21 cellular contexts compared by ENCODE assay signal in genomic region chr3:133361435-133361834, GRCh38. TPM values are rescaled to one million over a fixed set of nuclear protein-coding genes. Genes with fewer than 3 reads are reported as not detected.
DNase-seq lines count a peak whose midpoint lies in the region; ATAC-seq and TF ChIP-seq lines count a peak whose summit lies in the region.
"Had no signal": no experiment of that assay in that cellular context is flagged by ENCODE, and none has a peak within 500 bp of the region (broad histone marks: within the 10 kb centered on the region; RNA-seq: fewer than 3 reads in every experiment).

No MANE protein-coding gene starts in this region.

- H3K4me3 ChIP-seq in ovary = no peak overlapping the region
- no peak overlapping the region for H3K4me3 ChIP-seq in ascending aorta

- no peaks in the 10 kb centered on the region for H3K4me1 Mint-ChIP-seq in activated CD8-positive, alpha-beta T cell treated with anti-CD3 and anti-CD28 coated beads for 36 hours (ENCODE audit: low read depth)

- DNase-seq in NCI-H524 (lab: John Stamatoyannopoulos, UW) (peak; percentile 81 to 92), NCI-H82 treated with DMSO at 0.1 percent for 48 hours (lab: John Stamatoyannopoulos, UW; ENCODE audit: unreplicated experiment) (peak; percentile 11), iPS-NIHi7 (ENCODE audit: extremely low spot score) (peak; percentile 1), ovary (no peak), ascending aorta (ENCODE audit: low spot score in 2 of 2) (no peak)
- no peak for DNase-seq in activated CD8-positive, alpha-beta T cell treated with anti-CD3 and anti-CD28 coated beads for 36 hours
- DNase-seq: ACHN; BE2C; C1 segment of cervical spinal cord; CD4-positive, CD25-positive, alpha-beta regulatory T cell; CD8-positive, alpha-beta memory T cell; COR-L47; DMS153; DMS79; GF-D8; H9 had no signal

- no peaks in the 10 kb centered on the region for H3K27me3 ChIP-seq in ovary
- no peaks in the 10 kb centered on the region for H3K27me3 ChIP-seq in ascending aorta
- H3K27me3 ChIP-seq: BE2C had no signal

- no peaks in the 10 kb centered on the region for H3K9me3 Mint-ChIP-seq in activated CD8-positive, alpha-beta T cell treated with anti-CD3 and anti-CD28 coated beads for 36 hours

- POLR2A ChIA-PET in activated CD8-positive, alpha-beta T cell treated with anti-CD3 and anti-CD28 coated beads for 36 hours (lab: Charles Lee) = interaction anchor here (0.7 kb wide), 1 partner anchor 95 kb away, joined by 3 read pairs; no protein-coding TSS in a partner anchor

- intact Hi-C loops in ovary (cut with DNase I) (no loop called here), ascending aorta (cut with DNase I) (no loop called here)
- intact Hi-C loops in activated CD8-positive, alpha-beta T cell treated with anti-CD3 and anti-CD28 coated beads for 36 hours (cut with micrococcal nuclease) = no loop called here

- H3K27me3 Mint-ChIP-seq in activated CD8-positive, alpha-beta T cell treated with anti-CD3 and anti-CD28 coated beads for 36 hours = no peaks in the 10 kb centered on the region
- H3K27me3 Mint-ChIP-seq: CD4-positive, CD25-positive, alpha-beta regulatory T cell had no signal

- H3K36me3 ChIP-seq in ovary (no peaks in the 10 kb centered on the region), ascending aorta (no peaks in the 10 kb centered on the region)

- H3K27ac Mint-ChIP-seq in activated CD8-positive, alpha-beta T cell treated with anti-CD3 and anti-CD28 coated beads for 36 hours = no peak overlapping the region
- H3K27ac Mint-ChIP-seq: CD4-positive, CD25-positive, alpha-beta regulatory T cell; H9 had no signal

- TF ChIP-seq CTCF in ovary (IDR thresholded peaks at IDR 0.05) (no peak), ascending aorta (IDR thresholded peaks at IDR 0.05) (no peak)
- TF ChIP-seq CTCF in activated CD8-positive, alpha-beta T cell treated with anti-CD3 and anti-CD28 coated beads for 36 hours (IDR thresholded peaks at IDR 0.05) = no peak

- no peak for TF ChIP-seq POLR2A in ovary (IDR thresholded peaks at IDR 0.05)

- ATAC-seq in activated CD8-positive, alpha-beta T cell treated with anti-CD3 and anti-CD28 coated beads for 36 hours = no peak
- ATAC-seq in GM18873 (IDR thresholded peaks at IDR 0.05; ENCODE audit: low FRiP score, unreplicated experiment) = no peak

- no peak overlapping the region for H3K4me3 Mint-ChIP-seq in activated CD8-positive, alpha-beta T cell treated with anti-CD3 and anti-CD28 coated beads for 36 hours
- H3K4me3 Mint-ChIP-seq: CD4-positive, CD25-positive, alpha-beta regulatory T cell; CD8-positive, alpha-beta memory T cell; H9 had no signal

- CTCF ChIA-PET in activated CD8-positive, alpha-beta T cell treated with anti-CD3 and anti-CD28 coated beads for 36 hours (lab: Charles Lee) = no interaction called here

- WGBS in ovary, 3 donors = 66 to 69% (median 67%) methylated on average over 4 of the region's 4 CpGs

- TF ChIP-seq EP300 in ovary (IDR thresholded peaks at IDR 0.05) = no peak

- no peaks in the 10 kb centered on the region for H3K36me3 Mint-ChIP-seq in activated CD8-positive, alpha-beta T cell treated with anti-CD3 and anti-CD28 coated beads for 36 hours (ENCODE audit: low read depth)
- H3K36me3 Mint-ChIP-seq: CD4-positive, CD25-positive, alpha-beta regulatory T cell; CD8-positive, alpha-beta memory T cell had no signal

- H3K4me1 ChIP-seq in ovary (ENCODE audit: insufficient read depth) (no peaks in the 10 kb centered on the region), ascending aorta (no peaks in the 10 kb centered on the region)

- H3K9me3 ChIP-seq in ovary (no peaks in the 10 kb centered on the region), ascending aorta (peaks cover 0 to 4% of the 10 kb centered on the region in 2 donors)
- H3K9me3 ChIP-seq: BE2C had no signal

- H3K27ac ChIP-seq in ovary = no peak overlapping the region
- no peak overlapping the region for H3K27ac ChIP-seq in ascending aorta
- H3K27ac ChIP-seq: HL-60 had no signal

RNA-seq across cellular contexts. Expression of gene BFSP2, which starts 38.4 kb away (rescaled TPM):
- total RNA-seq in ovary = not detected
- polyA plus RNA-seq in ovary = not detected
- 1 to 10 TPM in 1 of 2 experiments, under 1 TPM in 1; 0.51 to 1.1 TPM for total RNA-seq in activated CD8-positive, alpha-beta T cell treated with anti-CD3 and anti-CD28 coated beads for 36 hours
- total RNA-seq in ascending aorta = not detected
- total RNA-seq: CD8-positive, alpha-beta memory T cell; Daoy; H1; H9; HT1080 had no signal
- polyA plus RNA-seq: H1 had no signal

Comparison
In these comparisons a context has a peak if more than half of its experiments do, and no peak if none do; other contexts are left out.
1. DNase-seq: peak in NCI-H524 (2 of 2), NCI-H82 treated with DMSO at 0.1 percent for 48 hours (single experiment) and iPS-NIHi7 (single experiment); none in ovary (0 of 5), activated CD8-positive, alpha-beta T cell treated with anti-CD3 and anti-CD28 coated beads for 36 hours (single experiment) and ascending aorta (0 of 2).